ENCODE assay signal across 9 cellular contexts in the genomic region with DNA sequence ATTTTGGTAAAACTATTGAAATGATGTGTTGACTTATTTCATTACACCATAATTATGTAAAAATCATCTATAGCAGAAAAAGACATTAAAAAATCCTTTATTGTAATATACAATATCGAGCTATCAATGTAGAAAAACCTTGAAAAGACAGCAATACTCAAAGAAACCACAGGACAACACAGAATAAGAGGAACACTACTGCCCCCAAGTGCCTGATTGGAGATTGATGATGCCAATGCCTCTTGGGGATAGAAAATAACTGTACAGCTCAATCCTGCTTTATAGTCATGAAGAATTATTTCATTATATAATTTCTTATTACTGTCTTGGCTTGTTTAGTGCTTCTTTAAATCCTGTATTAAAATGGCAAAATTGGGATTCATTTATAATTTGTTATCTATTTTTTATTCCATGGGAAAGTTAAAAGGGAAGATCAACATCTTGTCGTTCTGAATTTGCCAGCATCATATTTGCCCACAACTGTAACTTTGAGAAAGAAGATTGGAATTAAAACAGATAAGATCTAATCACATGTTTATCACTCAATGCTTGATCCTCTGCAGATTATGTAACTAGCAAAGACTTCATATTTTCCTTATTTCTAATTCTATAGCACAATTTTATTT.
DNase-seq lines count a peak whose midpoint lies in the region; ATAC-seq and TF ChIP-seq lines count a peak whose summit lies in the region.
"Had no signal": no experiment of that assay in that cellular context is flagged by ENCODE, and none has a peak within 500 bp of the region (broad histone marks: within the 10 kb centered on the region; RNA-seq: fewer than 3 reads in every experiment).

No MANE protein-coding gene starts in this region.

- H3K4me1 Mint-ChIP-seq in GM23338, result no peaks in the 10 kb centered on the region
- H3K4me1 Mint-ChIP-seq in CD4-positive, alpha-beta memory T cell, result no peaks in the 10 kb centered on the region
- no peaks in the 10 kb centered on the region for H3K4me1 Mint-ChIP-seq in natural killer cell treated with Interleukin-12 subunit alpha and Interleukin-12 subunit beta and Interleukin-15 and Interleukin-18, amount 100 ng/mL, for 72 hours (ENCODE audit: low read depth in 2 of 2)
- H3K4me1 Mint-ChIP-seq: naive B cell had no signal

- H3K9me2 ChIP-seq in GM23338 (ENCODE audit: insufficient read depth), result no peaks in the 10 kb centered on the region

- H4K20me1 ChIP-seq in GM23338 (replicated peaks; ENCODE audit: insufficient read depth), result no peaks in the 10 kb centered on the region

- no peaks in the 10 kb centered on the region for H3K36me3 Mint-ChIP-seq in GM23338 (ENCODE audit: low read depth)
- H3K36me3 Mint-ChIP-seq in CD4-positive, alpha-beta memory T cell, result no peaks in the 10 kb centered on the region
- peaks cover 6% of the 10 kb centered on the region for H3K36me3 Mint-ChIP-seq in natural killer cell treated with Interleukin-12 subunit alpha and Interleukin-12 subunit beta and Interleukin-15 and Interleukin-18, amount 100 ng/mL, for 72 hours
- H3K36me3 Mint-ChIP-seq: naive B cell had no signal

- H3K27me3 ChIP-seq in A673 (replicated peaks; ENCODE audit: insufficient read depth, low read depth, low read length, poor library complexity) (no peaks in the 10 kb centered on the region), GM23338 (ENCODE audit: insufficient read depth) (no peaks in the 10 kb centered on the region)
- no peaks in the 10 kb centered on the region for H3K27me3 ChIP-seq in CD4-positive, alpha-beta memory T cell (ENCODE audit: insufficient read depth, low read length)

- H3K4me3 ChIP-seq in A673 (ENCODE audit: low read depth, low read length, poor library complexity, severe bottlenecking) (no peak overlapping the region), GM23338 (no peak overlapping the region)
- no peak overlapping the region for H3K4me3 ChIP-seq in CD4-positive, alpha-beta memory T cell (ENCODE audit: low read length in 2 of 2)

- intact Hi-C loops in A673 (cut with micrococcal nuclease; ENCODE audit: unreplicated experiment), result loop anchor here (2.0 to 10.0 kb wide), 3 partner anchors 214 to 676 kb away; no protein-coding TSS in a partner anchor
- intact Hi-C loops in CD4-positive, alpha-beta memory T cell (cut with micrococcal nuclease), result no loop called here

- H3K4me1 ChIP-seq in A673 (ENCODE audit: insufficient read depth, low read length, poor library complexity, severe bottlenecking) (no peaks in the 10 kb centered on the region), GM23338 (ENCODE audit: insufficient read depth) (no peaks in the 10 kb centered on the region)
- H3K4me1 ChIP-seq in CD4-positive, alpha-beta memory T cell (ENCODE audit: insufficient read depth, low read length), result no peaks in the 10 kb centered on the region

- H3K9me3 Mint-ChIP-seq in GM23338, result no peaks in the 10 kb centered on the region; the same call in 2 of the 3 replicates
- H3K9me3 Mint-ChIP-seq in CD4-positive, alpha-beta memory T cell, result peaks cover 0 to 13% (median 8%) of the 10 kb centered on the region in 8 donors
- peaks cover 6% of the 10 kb centered on the region for H3K9me3 Mint-ChIP-seq in natural killer cell treated with Interleukin-12 subunit alpha and Interleukin-12 subunit beta and Interleukin-15 and Interleukin-18, amount 100 ng/mL, for 72 hours

- H3K36me3 ChIP-seq in A673 (ENCODE audit: insufficient read depth, low read length, poor library complexity, severe bottlenecking), result no peaks in the 10 kb centered on the region
- H3K36me3 ChIP-seq in GM23338 (ENCODE audit: insufficient read depth), result no peaks in the 10 kb centered on the region
- H3K36me3 ChIP-seq in CD4-positive, alpha-beta memory T cell (ENCODE audit: insufficient read depth, low read length), result no peaks in the 10 kb centered on the region

- peak; percentile 57 for ATAC-seq in GM23338
- ATAC-seq in GM19023 (IDR thresholded peaks at IDR 0.05; ENCODE audit: unreplicated experiment), result no peak
- ATAC-seq in natural killer cell treated with Interleukin-12 subunit alpha and Interleukin-12 subunit beta and Interleukin-15 and Interleukin-18, amount 100 ng/mL, for 72 hours, result no peak

- BruUV-seq in A673 (replicated peaks; lab: Mats Ljungman, UMichigan), result no TSS peak

- no peak overlapping the region for H3K4me3 Mint-ChIP-seq in GM23338
- no peak overlapping the region for H3K4me3 Mint-ChIP-seq in CD4-positive, alpha-beta memory T cell
- no peak overlapping the region for H3K4me3 Mint-ChIP-seq in natural killer cell treated with Interleukin-12 subunit alpha and Interleukin-12 subunit beta and Interleukin-15 and Interleukin-18, amount 100 ng/mL, for 72 hours
- H3K4me3 Mint-ChIP-seq: naive B cell had no signal

- H3K27ac Mint-ChIP-seq in GM23338, result no peak overlapping the region
- no peak overlapping the region for H3K27ac Mint-ChIP-seq in CD4-positive, alpha-beta memory T cell
- no peak overlapping the region for H3K27ac Mint-ChIP-seq in natural killer cell treated with Interleukin-12 subunit alpha and Interleukin-12 subunit beta and Interleukin-15 and Interleukin-18, amount 100 ng/mL, for 72 hours
- H3K27ac Mint-ChIP-seq: naive B cell had no signal

- DNase-seq in A673 (ENCODE audit: low spot score) (peak; percentile 68), GM23338 (ENCODE audit: low spot score) (peak; percentile 75), NCI-H2029 (lab: John Stamatoyannopoulos, UW) (peak; percentile 52), SW 1271 (lab: John Stamatoyannopoulos, UW) (peak; percentile 11 to 69), islet precursor cell (peak; percentile 53)
- DNase-seq in CD4-positive, alpha-beta memory T cell, result no peak
- DNase-seq in natural killer cell treated with Interleukin-12 subunit alpha and Interleukin-12 subunit beta and Interleukin-15 and Interleukin-18, amount 100 ng/mL, for 72 hours (ENCODE audit: low spot score), result no peak
- DNase-seq: naive B cell had no signal

- H3K27ac ChIP-seq in A673 (ENCODE audit: low read depth, low read length, poor library complexity, severe bottlenecking), result no peak overlapping the region
- H3K27ac ChIP-seq in GM23338 (ENCODE audit: low read depth), result no peak overlapping the region
- no peak overlapping the region for H3K27ac ChIP-seq in CD4-positive, alpha-beta memory T cell (ENCODE audit: low read depth, low read length)

- no peak overlapping the region for H2AFZ ChIP-seq in GM23338

- no peaks in the 10 kb centered on the region for H3K9me3 ChIP-seq in A673 (ENCODE audit: low read depth, low read length, poor library complexity, severe bottlenecking)
- no peaks in the 10 kb centered on the region for H3K9me3 ChIP-seq in CD4-positive, alpha-beta memory T cell (ENCODE audit: control insufficient read depth in 1 of 2, low read length in 2 of 2)

- H3K27me3 Mint-ChIP-seq in GM23338 (ENCODE audit: insufficient read depth, low read depth, poor library complexity), result peaks cover 5% of the 10 kb centered on the region
- H3K27me3 Mint-ChIP-seq in CD4-positive, alpha-beta memory T cell, result no peaks in the 10 kb centered on the region
- no peaks in the 10 kb centered on the region for H3K27me3 Mint-ChIP-seq in natural killer cell treated with Interleukin-12 subunit alpha and Interleukin-12 subunit beta and Interleukin-15 and Interleukin-18, amount 100 ng/mL, for 72 hours
- H3K27me3 Mint-ChIP-seq: naive B cell had no signal

- H3F3A ChIP-seq in GM23338 (replicated peaks; ENCODE audit: low read depth), result no peaks in the 10 kb centered on the region

- CTCF ChIA-PET in A673 (lab: Charles Lee), result interaction anchor here (0.8 to 1.5 kb wide), 2 partner anchors 218 to 580 kb away, joined by 4 to 8 read pairs; no protein-coding TSS in a partner anchor
- CTCF ChIA-PET in CD4-positive, alpha-beta memory T cell (lab: Charles Lee; ENCODE audit: partially characterized antibody), result no interaction called here

- H3K79me2 ChIP-seq in GM23338 (replicated peaks; ENCODE audit: insufficient read depth), result no peaks in the 10 kb centered on the region

- POLR2A ChIA-PET in A673 (lab: Charles Lee; ENCODE audit: low non-redundant PET), result no interaction called here
- POLR2A ChIA-PET in CD4-positive, alpha-beta memory T cell (lab: Charles Lee; ENCODE audit: partially characterized antibody), result no interaction called here

- peak; percentile 74 for TF ChIP-seq CTCF in A673 (conservative IDR thresholded peaks at IDR 0.05; ENCODE audit: low read depth, low read length)
- TF ChIP-seq CTCF in GM23338 (conservative IDR thresholded peaks at IDR 0.05; ENCODE audit: low read depth in 2 of 2), result peak; percentile 84 to 94

- no peak overlapping the region for H3K4me2 ChIP-seq in GM23338

Comparison
In these comparisons a context has a peak if more than half of its experiments do, and no peak if none do; other contexts are left out.
1. DNase-seq: peak in A673 (single experiment), GM23338 (single experiment), NCI-H2029 (single experiment), SW 1271 (2 of 2) and islet precursor cell (single experiment); none in CD4-positive, alpha-beta memory T cell (0 of 5) and natural killer cell treated with Interleukin-12 subunit alpha and Interleukin-12 subunit beta and Interleukin-15 and Interleukin-18, amount 100 ng/mL, for 72 hours (single experiment).